1 cellular context compared by ENCODE assay signal in the genomic region with DNA sequence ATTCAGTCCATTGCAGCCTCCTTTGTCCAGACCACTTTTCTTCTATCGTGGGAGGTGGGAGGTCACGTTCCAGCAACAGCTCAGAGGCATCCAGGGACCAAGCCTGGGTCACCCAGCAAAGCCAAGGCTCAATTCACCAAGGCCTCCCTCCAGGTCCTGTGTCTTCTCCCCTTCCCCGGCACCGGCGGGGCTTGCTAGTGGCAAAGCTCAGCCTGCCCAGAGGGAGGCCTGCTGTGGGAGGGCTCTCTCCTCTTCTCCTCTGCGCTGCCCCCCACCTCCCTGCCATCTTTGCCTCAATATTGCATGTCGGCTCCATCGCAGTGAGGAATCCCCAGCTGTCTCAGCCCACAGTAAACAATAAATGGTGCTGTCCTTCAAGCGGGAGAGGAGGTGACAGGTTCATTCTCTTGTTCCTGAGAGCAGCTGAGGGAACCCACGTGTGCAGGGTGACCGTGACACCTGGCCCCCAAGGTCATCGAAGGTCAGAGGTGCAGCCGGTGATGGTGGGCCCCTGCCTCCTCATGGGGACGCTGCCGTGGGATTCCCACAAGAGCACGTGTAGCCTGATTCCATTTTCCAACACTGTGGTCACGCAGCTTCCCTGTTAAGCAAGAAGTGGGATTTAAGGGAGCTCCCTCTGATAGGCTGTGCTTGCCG.
TF ChIP-seq lines count a peak whose summit lies in the region.

No MANE protein-coding gene starts in this region.

TF ChIP-seq in SK-N-SH treated with all-trans-retinoic acid at 6 μM for 48 hours, 23 proteins besides CTCF, POLR2A, EP300 and RAD21 (continued from another document):
- TF ChIP-seq TCF4 (CRISPR knock-in tag; IDR thresholded peaks at IDR 0.05; ENCODE audit: borderline replicate concordance) (no peak), TOX (CRISPR knock-in tag; IDR thresholded peaks at IDR 0.05; ENCODE audit: borderline replicate concordance) (no peak), TSHZ2 (CRISPR knock-in tag; IDR thresholded peaks at IDR 0.05) (no peak), ZNF8 (CRISPR knock-in tag; IDR thresholded peaks at IDR 0.05) (no peak), GLIS3 (CRISPR knock-in tag; IDR thresholded peaks at IDR 0.05) (no peak), ESRRG (CRISPR knock-in tag; IDR thresholded peaks at IDR 0.05) (no peak), SNAI2 (CRISPR knock-in tag; IDR thresholded peaks at IDR 0.05) (no peak), CSDC2 (CRISPR knock-in tag; IDR thresholded peaks at IDR 0.05) (no peak)
- TF ChIP-seq, protein P1, sequence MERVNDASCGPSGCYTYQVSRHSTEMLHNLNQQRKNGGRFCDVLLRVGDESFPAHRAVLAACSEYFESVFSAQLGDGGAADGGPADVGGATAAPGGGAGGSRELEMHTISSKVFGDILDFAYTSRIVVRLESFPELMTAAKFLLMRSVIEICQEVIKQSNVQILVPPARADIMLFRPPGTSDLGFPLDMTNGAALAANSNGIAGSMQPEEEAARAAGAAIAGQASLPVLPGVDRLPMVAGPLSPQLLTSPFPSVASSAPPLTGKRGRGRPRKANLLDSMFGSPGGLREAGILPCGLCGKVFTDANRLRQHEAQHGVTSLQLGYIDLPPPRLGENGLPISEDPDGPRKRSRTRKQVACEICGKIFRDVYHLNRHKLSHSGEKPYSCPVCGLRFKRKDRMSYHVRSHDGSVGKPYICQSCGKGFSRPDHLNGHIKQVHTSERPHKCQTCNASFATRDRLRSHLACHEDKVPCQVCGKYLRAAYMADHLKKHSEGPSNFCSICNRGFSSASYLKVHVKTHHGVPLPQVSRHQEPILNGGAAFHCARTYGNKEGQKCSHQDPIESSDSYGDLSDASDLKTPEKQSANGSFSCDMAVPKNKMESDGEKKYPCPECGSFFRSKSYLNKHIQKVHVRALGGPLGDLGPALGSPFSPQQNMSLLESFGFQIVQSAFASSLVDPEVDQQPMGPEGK (CRISPR knock-in tag; IDR thresholded peaks at IDR 0.05; ENCODE audit: borderline replicate concordance) = no peak
TF ChIP-seq in SK-N-SH treated with all-trans-retinoic acid at 6 μM for 48 hours: peak in this region for 0.
